In genomic region chr6:166400649-166401250, GRCh38 we compare ENCODE assay signal across 8 cellular contexts. TPM values are rescaled to one million over a fixed set of nuclear protein-coding genes. Genes with fewer than 3 reads are reported as not detected.
DNase-seq lines count a peak whose midpoint lies in the region; ATAC-seq, FAIRE-seq and TF ChIP-seq lines count a peak whose summit lies in the region.
"Not testable (repeated sequence)": the region's sequence is repeated elsewhere in the genome, so short reads cannot be mapped to it uniquely, and the experiment has no call there.

No MANE protein-coding gene starts in this region.

- POLR2A ChIA-PET in A549 (lab: Yijun Ruan, JAX); T-cell (lab: Charles Lee): not testable (repeated sequence)

- TF ChIP-seq POLR2A in A549 (IDR thresholded peaks at IDR 0.05; ENCODE audit: low read length); GM18505 (IDR thresholded peaks at IDR 0.05; ENCODE audit: borderline replicate concordance, extremely low read depth, insufficient read depth, insufficient read length); ovary (IDR thresholded peaks at IDR 0.05): not testable (repeated sequence)

- H3K9me3 ChIP-seq in A549, ovary: not testable (repeated sequence)

- H3K4me1 ChIP-seq in A549; ovary (ENCODE audit: insufficient read depth): not testable (repeated sequence)

- not testable (repeated sequence) for H3K9me3 Mint-ChIP-seq in T-cell

- peak; percentile 56 for TF ChIP-seq CTCF in A549 (IDR thresholded peaks at IDR 0.05)
- TF ChIP-seq CTCF in ovary (IDR thresholded peaks at IDR 0.05), result peak; percentile 41 to 62 (median 53)

- peak overlapping the region; percentile 42; the same call in 1 of the 3 replicates for H3K4me2 ChIP-seq in A549

- intact Hi-C loops in cardiac septum (cut with DNase I) (loop anchor here (2.0 kb wide), 2 partner anchors 88 to 126 kb away; no protein-coding TSS in a partner anchor), ovary (cut with DNase I) (loop anchor here in 3 of 4 donors (5.0 to 10.0 kb wide), 2 partner anchors 123 to 126 kb away; no protein-coding TSS in a partner anchor)

- not testable (repeated sequence) for H3K27me3 Mint-ChIP-seq in T-cell

- DNase-seq in A549 (ENCODE audit: low read depth in 1 of 2, low spot score in 1 of 2) (peak; percentile 47 to 73), NCI-H1694 (lab: John Stamatoyannopoulos, UW) (peak; percentile 21), T-cell (peak in 31 of 34 experiments; percentile 31 to 69 (median 46)), anterior cingulate cortex (lab: John Stamatoyannopoulos, UW) (peak in 49 of 58 donors; percentile 10 to 79 (median 54)), cardiac septum (ENCODE audit: low spot score) (peak; percentile 86), ovary (peak; percentile 42 to 60 (median 50))

- WGBS in A549 (ENCODE audit: missing lambda C conversion rate), result 17% methylated on average over 9 of the region's 16 CpGs
- WGBS in ovary, 3 donors, result 20 to 24% (median 23%) methylated on average over 16 of the region's 16 CpGs

- H3K4me3 Mint-ChIP-seq in T-cell, result not testable (repeated sequence)

- not testable (repeated sequence) for H3K4me3 ChIP-seq in A549, ovary

- H3K27ac ChIP-seq in A549, ovary: not testable (repeated sequence)

- ATAC-seq in A549 (peak; percentile 83 to 96), GM18505 (IDR thresholded peaks at IDR 0.05; ENCODE audit: unreplicated experiment) (peak; percentile 78), HG02938 (IDR thresholded peaks at IDR 0.05; ENCODE audit: unreplicated experiment) (peak; percentile 69), T-cell (replicated peaks in 1 of 4) (peak; percentile 77 to 85 (median 80))

- not testable (repeated sequence) for H3K36me3 Mint-ChIP-seq in T-cell

- peak overlapping the region in 1 of 2 donors; percentile 17 for H3K27ac Mint-ChIP-seq in T-cell

- H3K4me1 Mint-ChIP-seq in T-cell, result not testable (repeated sequence)

- not testable (repeated sequence) for TF ChIP-seq EP300 in A549 (IDR thresholded peaks at IDR 0.05); ovary (IDR thresholded peaks at IDR 0.05)

- not testable (repeated sequence) for H3K36me3 ChIP-seq in ovary

- TF ChIP-seq RAD21 in A549 (conservative IDR thresholded peaks at IDR 0.05 in 1 of 2, IDR thresholded peaks at IDR 0.05 in 1 of 2), result peak; percentile 69 to 75

- H3K27me3 ChIP-seq in ovary, result not testable (repeated sequence)

- CTCF ChIA-PET in A549 (lab: Yijun Ruan, JAX), result interaction anchor here (0.6 to 5.1 kb wide), 22 partner anchors 8 to 244 kb away, joined by 3 to 45 read pairs (median 4); no protein-coding TSS in a partner anchor
- CTCF ChIA-PET in T-cell (lab: Charles Lee), result interaction anchor here (0.7 to 3.3 kb wide), 21 partner anchors 10 to 166 kb away, joined by 3 to 14 read pairs (median 4); no protein-coding TSS in a partner anchor

- FAIRE-seq in A549 (lab: Jason Lieb, UNC), result not testable (repeated sequence)

TF ChIP-seq in A549, 52 proteins besides CTCF, POLR2A, EP300 and RAD21:
- TF ChIP-seq SMC3 (IDR thresholded peaks at IDR 0.05), result peak; percentile 65

RNA-seq across cellular contexts. Expression of gene MPC1, which starts 18.0 kb away (rescaled TPM):
- polyA plus RNA-seq in A549 (2011; rRNA removed) (5.1 and 7.7 TPM in 2 replicates), A549 (2017; fragmentation: RNase III; extraction: RNeasy Plus Mini Kit Qiagen cat#74134 plus additional on column Dnase treatment) (4.4 to 4.9 TPM (median 4.8 TPM) in 3 replicates), ovary (10 to 100 TPM; 61.2 to 82.6 TPM)
- polyA plus RNA-seq in A549 (2012; cell fraction: cytosol; rRNA removed), result 2.2 and 2.6 TPM in 2 replicates
- polyA plus RNA-seq in A549 (2012; cell fraction: nucleus; rRNA removed), result 1.1 and 1.7 TPM in 2 replicates
- 1.8 and 4.4 TPM in 2 replicates for polyA minus RNA-seq in A549 (2011; rRNA and poly(A)+ RNA removed)
- total RNA-seq in T-cell (10 to 100 TPM; 23.8 to 31.2 (median 27.5) TPM), cardiac septum (396 TPM), ovary (10 to 100 TPM; 34.1 to 46.7 (median 37.6) TPM)

RNA-seq across cellular contexts. Expression of gene SFT2D1, which starts 58.4 kb away (rescaled TPM):
- polyA plus RNA-seq in A549 (2011; rRNA removed), result 61.6 and 74.4 TPM in 2 replicates
- polyA plus RNA-seq in A549 (2012; cell fraction: cytosol; rRNA removed), result 54.9 and 57.0 TPM in 2 replicates
- 23.3 and 50.9 TPM in 2 replicates for polyA plus RNA-seq in A549 (2012; cell fraction: nucleus; rRNA removed)
- polyA plus RNA-seq in A549 (2017; fragmentation: RNase III; extraction: RNeasy Plus Mini Kit Qiagen cat#74134 plus additional on column Dnase treatment), result 39.8 to 48.1 TPM (median 47.3 TPM) in 3 replicates
- 9.5 and 13.0 TPM in 2 replicates for polyA minus RNA-seq in A549 (2011; rRNA and poly(A)+ RNA removed)
- total RNA-seq in T-cell, result 10 to 100 TPM; 13.8 to 32.0 (median 24.6) TPM
- 25.1 TPM for total RNA-seq in cardiac septum
- total RNA-seq in ovary, result 10 to 100 TPM; 25.9 to 50.3 (median 34.1) TPM
- polyA plus RNA-seq in ovary, result 10 to 100 TPM; 43.3 to 46.1 TPM

Comparison
In these comparisons a context has a peak if more than half of its experiments do, and no peak if none do; other contexts are left out.
1. DNase-seq: peak in every context shown above with its lines; median percentile 86 in cardiac septum; 60 in A549; 54 in anterior cingulate cortex; 50 in ovary; 46 in T-cell; 21 in NCI-H1694.